ENCODE assay signal across 14 cellular contexts in genomic region chr16:50430076-50430475, GRCh38.
A peak's percentile ranks its signal among the peaks of the same experiment; 100 is the strongest.
DNase-seq lines count a peak whose midpoint lies in the region; ATAC-seq and TF ChIP-seq lines count a peak whose summit lies in the region.
"Had no signal": no experiment of that assay in that cellular context is flagged by ENCODE, and none has a peak within 500 bp of the region (broad histone marks: within the 10 kb centered on the region; RNA-seq: fewer than 3 reads in every experiment).

No MANE protein-coding gene starts in this region.

- TF ChIP-seq CTCF in SK-N-SH (IDR thresholded peaks at IDR 0.05) (no peak), fibroblast of the aortic adventitia (IDR thresholded peaks at IDR 0.05; ENCODE audit: insufficient read depth, low read length) (no peak), type B pancreatic cell (conservative IDR thresholded peaks at IDR 0.05) (no peak)

- H3K79me2 ChIP-seq in SK-N-SH (ENCODE audit: insufficient read depth) = no peaks in the 10 kb centered on the region

- no peak overlapping the region for H3K27ac Mint-ChIP-seq in type B pancreatic cell
- no peak overlapping the region for H3K27ac Mint-ChIP-seq in immature natural killer cell
- H3K27ac Mint-ChIP-seq: CD4-positive, CD25-positive, alpha-beta regulatory T cell had no signal

- H3K4me3 Mint-ChIP-seq in type B pancreatic cell = no peak overlapping the region
- no peak overlapping the region for H3K4me3 Mint-ChIP-seq in immature natural killer cell
- H3K4me3 Mint-ChIP-seq: CD4-positive, CD25-positive, alpha-beta regulatory T cell had no signal

- H3K36me3 Mint-ChIP-seq in type B pancreatic cell (no peaks in the 10 kb centered on the region), immature natural killer cell (no peaks in the 10 kb centered on the region)
- H3K36me3 Mint-ChIP-seq: CD4-positive, CD25-positive, alpha-beta regulatory T cell had no signal

- ATAC-seq in SK-N-SH treated with all-trans-retinoic acid at 6 μM for 48 hours = no peak; the same call in 2 of the 3 replicates
- ATAC-seq: HCT116 had no signal

- H3K4me3 ChIP-seq in SK-N-SH (ENCODE audit: low read depth in 2 of 2, low read length in 1 of 2) (no peak overlapping the region), MG63 (no peak overlapping the region), fibroblast of the aortic adventitia (ENCODE audit: low read depth, low read length) (no peak overlapping the region), SJCRH30 (no peak overlapping the region)
- H3K4me3 ChIP-seq: BLaER1 treated with 17β-estradiol and CSF1 and Interleukin-3, amounts not matched to agents 10 nM and 100 nM had no signal

- H3K27me3 ChIP-seq in SK-N-SH (ENCODE audit: insufficient read depth) (no peaks in the 10 kb centered on the region; the same call in 1 of the 2 replicates), MG63 (no peaks in the 10 kb centered on the region), SJCRH30 (peaks cover 8% of the 10 kb centered on the region; the same call in 1 of the 2 replicates)
- H3K27me3 ChIP-seq: BLaER1 treated with 17β-estradiol and CSF1 and Interleukin-3, amounts not matched to agents 10 nM and 100 nM had no signal

- H3K9ac ChIP-seq in SK-N-SH = no peak overlapping the region
- H3K9ac ChIP-seq: BLaER1 treated with 17β-estradiol and CSF1 and Interleukin-3, amounts not matched to agents 10 nM and 100 nM had no signal

- H3K9me3 Mint-ChIP-seq in type B pancreatic cell = no peaks in the 10 kb centered on the region
- H3K9me3 Mint-ChIP-seq in immature natural killer cell = no peaks in the 10 kb centered on the region

- peaks cover 0 to 28% of the 10 kb centered on the region in 2 experiments; a peak in 2 of 4 replicates for H3K4me1 ChIP-seq in SK-N-SH (ENCODE audit: control insufficient read depth in 1 of 2, insufficient read depth in 2 of 2, low read depth in 1 of 2, low read length in 1 of 2)
- no peaks in the 10 kb centered on the region for H3K4me1 ChIP-seq in SJCRH30
- H3K4me1 ChIP-seq: BLaER1 treated with 17β-estradiol and CSF1 and Interleukin-3, amounts not matched to agents 10 nM and 100 nM had no signal

- WGBS in SK-N-SH (ENCODE audit: low lambda C conversion rate) = 0% methylated on average over 3 of the region's 3 CpGs

- no peaks in the 10 kb centered on the region for H3K9me2 ChIP-seq in SK-N-SH

- CTCF ChIA-PET in SK-N-SH (lab: Yijun Ruan, JAX) = interaction anchor here (0.6 to 2.2 kb wide), 5 partner anchors 40 to 376 kb away, joined by 3 to 8 read pairs (median 6); no protein-coding TSS in a partner anchor

- no peak overlapping the region for H2AFZ ChIP-seq in SK-N-SH (ENCODE audit: low read depth)

- no peaks in the 10 kb centered on the region for H4K20me1 ChIP-seq in SK-N-SH (ENCODE audit: insufficient read depth)
- H4K20me1 ChIP-seq: BLaER1 treated with 17β-estradiol and CSF1 and Interleukin-3, amounts not matched to agents 10 nM and 100 nM had no signal

- H3K4me1 Mint-ChIP-seq in type B pancreatic cell (ENCODE audit: unreplicated experiment) = peaks cover 34% of the 10 kb centered on the region
- H3K4me1 Mint-ChIP-seq in immature natural killer cell = no peaks in the 10 kb centered on the region
- H3K4me1 Mint-ChIP-seq: CD4-positive, CD25-positive, alpha-beta regulatory T cell had no signal

- H3K27me3 Mint-ChIP-seq in type B pancreatic cell (peaks cover 23% of the 10 kb centered on the region), immature natural killer cell (ENCODE audit: low read depth in 3 of 3) (peaks cover 0 to 9% (median 5%) of the 10 kb centered on the region in 3 donors)

- H3K36me3 ChIP-seq in SK-N-SH (replicated peaks in 1 of 2; ENCODE audit: control insufficient read depth in 1 of 2, insufficient read depth in 2 of 2, low read length in 1 of 2) = no peaks in the 10 kb centered on the region
- H3K36me3 ChIP-seq in MG63 = no peaks in the 10 kb centered on the region
- no peaks in the 10 kb centered on the region for H3K36me3 ChIP-seq in SJCRH30
- H3K36me3 ChIP-seq: BLaER1 treated with 17β-estradiol and CSF1 and Interleukin-3, amounts not matched to agents 10 nM and 100 nM had no signal

- H3F3A ChIP-seq in SK-N-SH (replicated peaks; ENCODE audit: insufficient read depth) = no peaks in the 10 kb centered on the region

- H3K9me3 ChIP-seq in SK-N-SH (no peaks in the 10 kb centered on the region), MG63 (no peaks in the 10 kb centered on the region), SJCRH30 (replicated peaks) (no peaks in the 10 kb centered on the region)
- H3K9me3 ChIP-seq: BLaER1 treated with 17β-estradiol and CSF1 and Interleukin-3, amounts not matched to agents 10 nM and 100 nM had no signal

- H3K4me2 ChIP-seq in SK-N-SH = no peak overlapping the region
- H3K4me2 ChIP-seq: BLaER1 treated with 17β-estradiol and CSF1 and Interleukin-3, amounts not matched to agents 10 nM and 100 nM had no signal

- H3K27ac ChIP-seq in SK-N-SH (ENCODE audit: low read depth in 2 of 2, low read length in 1 of 2) (peak overlapping the region in 1 of 2 experiments; percentile 90; a peak in 2 of 4 replicates), SJCRH30 (no peak overlapping the region)
- H3K27ac ChIP-seq: 22Rv1; BLaER1 treated with 17β-estradiol and CSF1 and Interleukin-3, amounts not matched to agents 10 nM and 100 nM had no signal

- POLR2A ChIA-PET in SK-N-SH (lab: Yijun Ruan, JAX) = interaction anchor here (1.2 kb wide), 1 partner anchor 38 kb away, joined by 3 read pairs; no protein-coding TSS in a partner anchor

- DNase-seq in SK-N-SH = peak; percentile 66
- peak; percentile 2 for DNase-seq in MG63
- peak; percentile 27 for DNase-seq in fibroblast of the aortic adventitia (ENCODE audit: low read depth)
- peak; percentile 40 for DNase-seq in type B pancreatic cell (ENCODE audit: extremely low spot score, unreplicated experiment)
- DNase-seq in SJCRH30 = no peak
- no peak for DNase-seq in immature natural killer cell
- no peak for DNase-seq in hepatic stellate cell (ENCODE audit: low spot score)
- DNase-seq: AML-193; CD4-positive, CD25-positive, alpha-beta regulatory T cell; DMS 273 treated with DMSO at 0.1 percent for 48 hours had no signal

- TF ChIP-seq RAD21 in SK-N-SH (IDR thresholded peaks at IDR 0.05; ENCODE audit: low read length) = peak; percentile 24; the same call in 1 of the 2 replicates

- TF ChIP-seq EP300 in SK-N-SH (IDR thresholded peaks at IDR 0.05; ENCODE audit: borderline replicate concordance in 1 of 2, low read depth in 1 of 2, low read length in 1 of 2) = peak in 1 of 2 experiments; percentile 94; a peak in 2 of 4 replicates

TF ChIP-seq in SK-N-SH, 30 proteins besides CTCF, POLR2A, EP300 and RAD21:
- TF ChIP-seq GATA2 (CRISPR knock-in tag; IDR thresholded peaks at IDR 0.05) (peak; percentile 98), TCF12 (IDR thresholded peaks at IDR 0.05) (no peak), CHD2 (IDR thresholded peaks at IDR 0.05; ENCODE audit: low read length, partially characterized antibody) (peak; percentile 74), USF1 (IDR thresholded peaks at IDR 0.05; ENCODE audit: borderline replicate concordance, low read depth) (no peak), FOXJ3 (CRISPR knock-in tag; IDR thresholded peaks at IDR 0.05) (peak; percentile 86), RCOR1 (IDR thresholded peaks at IDR 0.05; ENCODE audit: low read length) (peak; percentile 88)

TF ChIP-seq in SK-N-SH treated with all-trans-retinoic acid at 6 μM for 48 hours, 23 proteins besides CTCF, POLR2A, EP300 and RAD21 (continues in another document):
- TF ChIP-seq TCF4 (CRISPR knock-in tag; IDR thresholded peaks at IDR 0.05; ENCODE audit: borderline replicate concordance) (no peak), TOX (CRISPR knock-in tag; IDR thresholded peaks at IDR 0.05; ENCODE audit: borderline replicate concordance) (no peak), POU6F1 (CRISPR knock-in tag; IDR thresholded peaks at IDR 0.05; ENCODE audit: borderline replicate concordance, low read depth) (no peak), ZFP3 (CRISPR knock-in tag; IDR thresholded peaks at IDR 0.05) (no peak), ZFP30 (CRISPR knock-in tag; IDR thresholded peaks at IDR 0.05) (no peak), PATZ1 (CRISPR knock-in tag; IDR thresholded peaks at IDR 0.05; ENCODE audit: borderline replicate concordance) (no peak), ESRRG (CRISPR knock-in tag; IDR thresholded peaks at IDR 0.05) (no peak), ZC3H10 (CRISPR knock-in tag; IDR thresholded peaks at IDR 0.05) (no peak), RARB (CRISPR knock-in tag; IDR thresholded peaks at IDR 0.05) (no peak)

Comparison
In these comparisons a context has a peak if more than half of its experiments do, and no peak if none do; other contexts are left out.
1. DNase-seq: peak in SK-N-SH (single experiment), MG63 (single experiment), fibroblast of the aortic adventitia (single experiment) and type B pancreatic cell (single experiment); none in SJCRH30 (0 of 2), immature natural killer cell (0 of 3) and hepatic stellate cell (single experiment).